8 cellular contexts compared by ENCODE assay signal in the genomic region with DNA sequence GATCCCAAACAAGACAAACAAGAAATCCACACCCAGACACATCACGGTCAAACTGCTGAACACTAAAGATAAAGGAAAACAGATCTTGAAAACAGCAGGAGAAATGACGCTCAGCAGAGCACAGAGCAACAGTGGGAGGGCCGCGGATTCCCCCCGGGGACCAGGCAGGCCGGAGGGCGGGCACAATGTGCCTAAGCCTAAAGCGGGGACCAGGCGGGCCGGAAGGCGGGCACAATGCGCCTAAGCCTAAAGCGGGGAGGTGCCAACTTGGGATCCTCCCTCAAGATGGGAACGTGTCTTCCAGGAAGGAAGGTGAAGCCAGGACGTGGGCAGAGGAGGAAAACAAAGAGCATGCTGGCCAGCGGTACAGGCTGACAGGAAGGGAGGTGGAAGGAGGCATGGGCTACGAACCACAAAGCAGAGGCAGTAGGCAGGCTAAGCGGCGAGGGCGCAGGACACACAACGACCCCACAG. TPM values are rescaled to one million over a fixed set of nuclear protein-coding genes. Genes with fewer than 3 reads are reported as not detected.
A peak's percentile ranks its signal among the peaks of the same experiment; 100 is the strongest.
DNase-seq lines count a peak whose midpoint lies in the region; ATAC-seq and TF ChIP-seq lines count a peak whose summit lies in the region.

No MANE protein-coding gene starts in this region.

- peaks cover 5% of the 10 kb centered on the region for H3K36me3 Mint-ChIP-seq in osteocyte (ENCODE audit: unreplicated experiment)

- peak overlapping the region; percentile 89 for H3K27ac Mint-ChIP-seq in osteocyte (ENCODE audit: unreplicated experiment)

- no peaks in the 10 kb centered on the region for H3K27me3 Mint-ChIP-seq in osteocyte (ENCODE audit: unreplicated experiment)

- H3K4me3 Mint-ChIP-seq in osteocyte (ENCODE audit: unreplicated experiment) = peak overlapping the region; percentile 62

- no peaks in the 10 kb centered on the region for H3K9me3 Mint-ChIP-seq in osteocyte (ENCODE audit: unreplicated experiment)

- H3K4me1 Mint-ChIP-seq in osteocyte (ENCODE audit: unreplicated experiment) = peaks cover 34% of the 10 kb centered on the region

- TF ChIP-seq CTCF in fibroblast of pulmonary artery (IDR thresholded peaks at IDR 0.05; ENCODE audit: low read length, missing control alignments) (no peak), osteocyte (IDR thresholded peaks at IDR 0.05) (no peak)

- peak overlapping the region; percentile 0 for H3K4me3 ChIP-seq in fibroblast of pulmonary artery (replicated peaks; ENCODE audit: low read depth, low read length)

- ATAC-seq in HG02642 (IDR thresholded peaks at IDR 0.05; ENCODE audit: poor library complexity, unreplicated experiment) = peak; percentile 94
- ATAC-seq in SK-N-SH treated with all-trans-retinoic acid at 6 μM for 48 hours = peak; percentile 88
- ATAC-seq in HG02759 (IDR thresholded peaks at IDR 0.05; ENCODE audit: unreplicated experiment) = no peak

- DNase-seq in NCI-H1436 (lab: John Stamatoyannopoulos, UW) (peak; percentile 19), NCI-H1436 treated with DMSO at 0.1 percent for 48 hours (lab: John Stamatoyannopoulos, UW) (no peak), fibroblast of pulmonary artery (ENCODE audit: low read depth) (peak; percentile 81), osteocyte (ENCODE audit: extremely low spot score, unreplicated experiment) (no peak)
- DNase-seq in activated CD4-positive, CD25-positive, alpha-beta regulatory T cell (lab: John Stamatoyannopoulos, UW) = no peak

TF ChIP-seq in SK-N-SH treated with all-trans-retinoic acid at 6 μM for 48 hours, 23 proteins besides CTCF, POLR2A, EP300 and RAD21:
- TF ChIP-seq ZFP30 (CRISPR knock-in tag; IDR thresholded peaks at IDR 0.05) = no peak
- TF ChIP-seq ISL1 (CRISPR knock-in tag; IDR thresholded peaks at IDR 0.05) = no peak
- TF ChIP-seq TOX (CRISPR knock-in tag; IDR thresholded peaks at IDR 0.05; ENCODE audit: borderline replicate concordance) = no peak
- TF ChIP-seq TCF4 (CRISPR knock-in tag; IDR thresholded peaks at IDR 0.05; ENCODE audit: borderline replicate concordance) = no peak; the same call in 1 of the 2 replicates
- TF ChIP-seq, protein P1, sequence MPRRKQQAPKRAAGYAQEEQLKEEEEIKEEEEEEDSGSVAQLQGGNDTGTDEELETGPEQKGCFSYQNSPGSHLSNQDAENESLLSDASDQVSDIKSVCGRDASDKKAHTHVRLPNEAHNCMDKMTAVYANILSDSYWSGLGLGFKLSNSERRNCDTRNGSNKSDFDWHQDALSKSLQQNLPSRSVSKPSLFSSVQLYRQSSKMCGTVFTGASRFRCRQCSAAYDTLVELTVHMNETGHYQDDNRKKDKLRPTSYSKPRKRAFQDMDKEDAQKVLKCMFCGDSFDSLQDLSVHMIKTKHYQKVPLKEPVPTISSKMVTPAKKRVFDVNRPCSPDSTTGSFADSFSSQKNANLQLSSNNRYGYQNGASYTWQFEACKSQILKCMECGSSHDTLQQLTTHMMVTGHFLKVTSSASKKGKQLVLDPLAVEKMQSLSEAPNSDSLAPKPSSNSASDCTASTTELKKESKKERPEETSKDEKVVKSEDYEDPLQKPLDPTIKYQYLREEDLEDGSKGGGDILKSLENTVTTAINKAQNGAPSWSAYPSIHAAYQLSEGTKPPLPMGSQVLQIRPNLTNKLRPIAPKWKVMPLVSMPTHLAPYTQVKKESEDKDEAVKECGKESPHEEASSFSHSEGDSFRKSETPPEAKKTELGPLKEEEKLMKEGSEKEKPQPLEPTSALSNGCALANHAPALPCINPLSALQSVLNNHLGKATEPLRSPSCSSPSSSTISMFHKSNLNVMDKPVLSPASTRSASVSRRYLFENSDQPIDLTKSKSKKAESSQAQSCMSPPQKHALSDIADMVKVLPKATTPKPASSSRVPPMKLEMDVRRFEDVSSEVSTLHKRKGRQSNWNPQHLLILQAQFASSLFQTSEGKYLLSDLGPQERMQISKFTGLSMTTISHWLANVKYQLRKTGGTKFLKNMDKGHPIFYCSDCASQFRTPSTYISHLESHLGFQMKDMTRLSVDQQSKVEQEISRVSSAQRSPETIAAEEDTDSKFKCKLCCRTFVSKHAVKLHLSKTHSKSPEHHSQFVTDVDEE (CRISPR knock-in tag; IDR thresholded peaks at IDR 0.05) = no peak
- no peak for TF ChIP-seq SNAI2 (CRISPR knock-in tag; IDR thresholded peaks at IDR 0.05)
- TF ChIP-seq GLIS3 (CRISPR knock-in tag; IDR thresholded peaks at IDR 0.05) = no peak
- no peak for TF ChIP-seq ZNF8 (CRISPR knock-in tag; IDR thresholded peaks at IDR 0.05)
- no peak for TF ChIP-seq PPARA (CRISPR knock-in tag; IDR thresholded peaks at IDR 0.05; ENCODE audit: borderline replicate concordance)
- TF ChIP-seq, protein P2, sequence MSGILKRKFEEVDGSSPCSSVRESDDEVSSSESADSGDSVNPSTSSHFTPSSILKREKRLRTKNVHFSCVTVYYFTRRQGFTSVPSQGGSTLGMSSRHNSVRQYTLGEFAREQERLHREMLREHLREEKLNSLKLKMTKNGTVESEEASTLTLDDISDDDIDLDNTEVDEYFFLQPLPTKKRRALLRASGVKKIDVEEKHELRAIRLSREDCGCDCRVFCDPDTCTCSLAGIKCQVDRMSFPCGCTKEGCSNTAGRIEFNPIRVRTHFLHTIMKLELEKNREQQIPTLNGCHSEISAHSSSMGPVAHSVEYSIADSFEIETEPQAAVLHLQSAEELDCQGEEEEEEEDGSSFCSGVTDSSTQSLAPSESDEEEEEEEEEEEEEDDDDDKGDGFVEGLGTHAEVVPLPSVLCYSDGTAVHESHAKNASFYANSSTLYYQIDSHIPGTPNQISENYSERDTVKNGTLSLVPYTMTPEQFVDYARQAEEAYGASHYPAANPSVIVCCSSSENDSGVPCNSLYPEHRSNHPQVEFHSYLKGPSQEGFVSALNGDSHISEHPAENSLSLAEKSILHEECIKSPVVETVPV (CRISPR knock-in tag; IDR thresholded peaks at IDR 0.05) = no peak
- TF ChIP-seq ARNTL (CRISPR knock-in tag; IDR thresholded peaks at IDR 0.05; ENCODE audit: borderline replicate concordance, low read depth) = no peak
- TF ChIP-seq ZNF70 (CRISPR knock-in tag; IDR thresholded peaks at IDR 0.05) = no peak
- TF ChIP-seq, protein P3, sequence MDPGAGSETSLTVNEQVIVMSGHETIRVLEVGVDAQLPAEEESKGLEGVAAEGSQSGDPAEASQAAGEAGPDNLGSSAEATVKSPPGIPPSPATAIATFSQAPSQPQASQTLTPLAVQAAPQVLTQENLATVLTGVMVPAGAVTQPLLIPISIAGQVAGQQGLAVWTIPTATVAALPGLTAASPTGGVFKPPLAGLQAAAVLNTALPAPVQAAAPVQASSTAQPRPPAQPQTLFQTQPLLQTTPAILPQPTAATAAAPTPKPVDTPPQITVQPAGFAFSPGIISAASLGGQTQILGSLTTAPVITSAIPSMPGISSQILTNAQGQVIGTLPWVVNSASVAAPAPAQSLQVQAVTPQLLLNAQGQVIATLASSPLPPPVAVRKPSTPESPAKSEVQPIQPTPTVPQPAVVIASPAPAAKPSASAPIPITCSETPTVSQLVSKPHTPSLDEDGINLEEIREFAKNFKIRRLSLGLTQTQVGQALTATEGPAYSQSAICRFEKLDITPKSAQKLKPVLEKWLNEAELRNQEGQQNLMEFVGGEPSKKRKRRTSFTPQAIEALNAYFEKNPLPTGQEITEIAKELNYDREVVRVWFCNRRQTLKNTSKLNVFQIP (CRISPR knock-in tag; IDR thresholded peaks at IDR 0.05; ENCODE audit: borderline replicate concordance, low read depth) = no peak
- TF ChIP-seq RARB (CRISPR knock-in tag; IDR thresholded peaks at IDR 0.05) = no peak
- TF ChIP-seq ZNF565 (CRISPR knock-in tag; conservative IDR thresholded peaks at IDR 0.05; ENCODE audit: low read depth) = no peak
- no peak for TF ChIP-seq ZC3H10 (CRISPR knock-in tag; IDR thresholded peaks at IDR 0.05)
- no peak for TF ChIP-seq ESRRG (CRISPR knock-in tag; IDR thresholded peaks at IDR 0.05)
- no peak for TF ChIP-seq CSDC2 (CRISPR knock-in tag; IDR thresholded peaks at IDR 0.05)

RNA-seq across cellular contexts. Expression of a gene that starts 31.1 kb away (rescaled TPM):
- total RNA-seq in osteocyte = 118 TPM in 2 replicates

Comparison
In these comparisons a context has a peak if more than half of its experiments do, and no peak if none do; other contexts are left out.
1. DNase-seq: peak in NCI-H1436 (single experiment) and fibroblast of pulmonary artery (single experiment); none in NCI-H1436 treated with DMSO at 0.1 percent for 48 hours (single experiment), osteocyte (single experiment) and activated CD4-positive, CD25-positive, alpha-beta regulatory T cell (0 of 4).